ENCODE assay signal across 1 cellular context in the genomic region with DNA sequence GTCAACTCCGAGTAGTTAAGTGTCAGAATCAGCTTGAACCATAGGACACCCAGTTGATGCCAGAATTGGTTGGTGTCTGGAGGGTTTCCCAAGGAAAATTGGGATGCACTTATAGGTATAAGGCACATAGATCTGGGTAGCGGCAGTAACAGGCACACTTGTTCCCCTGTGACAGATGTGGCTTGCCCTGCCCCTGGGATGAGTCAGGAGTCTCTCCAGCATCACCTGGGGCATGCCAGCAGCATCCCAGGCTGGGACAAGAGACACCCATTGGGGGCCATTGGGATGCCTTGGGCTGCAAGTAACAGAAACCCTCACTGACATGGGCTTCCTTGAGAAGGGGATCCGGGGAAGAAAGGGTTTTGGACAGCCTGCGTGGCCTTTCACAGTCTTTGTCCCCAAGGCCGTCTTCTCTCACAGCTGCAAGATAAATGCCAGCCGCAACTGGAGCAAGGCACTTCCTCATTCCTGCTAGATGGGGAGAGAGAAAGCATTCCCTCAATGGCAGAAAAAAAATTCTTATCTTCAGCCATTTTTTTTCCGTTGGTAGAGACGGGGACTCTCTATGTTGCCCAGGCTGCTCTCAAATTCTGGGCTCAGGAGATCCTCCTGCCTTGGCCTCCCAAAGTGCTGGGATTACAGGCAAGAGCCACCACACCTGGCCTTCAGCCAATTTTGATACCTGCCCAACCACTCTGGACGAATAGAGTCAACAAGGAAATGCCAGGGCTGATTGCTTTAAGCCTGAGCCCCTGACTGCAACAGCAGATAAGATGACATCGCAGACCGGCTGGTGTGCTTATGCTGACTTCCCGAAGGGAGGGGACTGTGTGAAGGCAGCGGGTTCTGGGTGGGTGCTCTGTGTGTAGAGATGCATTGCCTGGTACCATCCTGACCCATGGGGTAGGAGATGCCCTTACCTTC.
TF ChIP-seq lines count a peak whose summit lies in the region.

No MANE protein-coding gene starts in this region.

TF ChIP-seq in WTC11, 78 proteins besides CTCF, POLR2A, EP300 and RAD21 (continued from another document):
- TF ChIP-seq ARID4B (CRISPR knock-in tag; IDR thresholded peaks at IDR 0.05; ENCODE audit: borderline replicate concordance) = no peak
- TF ChIP-seq E2F5 (CRISPR knock-in tag; IDR thresholded peaks at IDR 0.05) = no peak
- TF ChIP-seq, protein P1, sequence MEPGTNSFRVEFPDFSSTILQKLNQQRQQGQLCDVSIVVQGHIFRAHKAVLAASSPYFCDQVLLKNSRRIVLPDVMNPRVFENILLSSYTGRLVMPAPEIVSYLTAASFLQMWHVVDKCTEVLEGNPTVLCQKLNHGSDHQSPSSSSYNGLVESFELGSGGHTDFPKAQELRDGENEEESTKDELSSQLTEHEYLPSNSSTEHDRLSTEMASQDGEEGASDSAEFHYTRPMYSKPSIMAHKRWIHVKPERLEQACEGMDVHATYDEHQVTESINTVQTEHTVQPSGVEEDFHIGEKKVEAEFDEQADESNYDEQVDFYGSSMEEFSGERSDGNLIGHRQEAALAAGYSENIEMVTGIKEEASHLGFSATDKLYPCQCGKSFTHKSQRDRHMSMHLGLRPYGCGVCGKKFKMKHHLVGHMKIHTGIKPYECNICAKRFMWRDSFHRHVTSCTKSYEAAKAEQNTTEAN (CRISPR knock-in tag; IDR thresholded peaks at IDR 0.05) = no peak
- TF ChIP-seq ZNF219 (CRISPR knock-in tag; IDR thresholded peaks at IDR 0.05; ENCODE audit: borderline replicate concordance) = no peak
- TF ChIP-seq PREB (CRISPR knock-in tag; IDR thresholded peaks at IDR 0.05; ENCODE audit: borderline replicate concordance) = no peak
- TF ChIP-seq STAT6 (CRISPR knock-in tag; conservative IDR thresholded peaks at IDR 0.05; ENCODE audit: low read depth) = no peak
- no peak for TF ChIP-seq ZNF263 (CRISPR knock-in tag; IDR thresholded peaks at IDR 0.05; ENCODE audit: low read depth)
- no peak for TF ChIP-seq RORB (CRISPR knock-in tag; IDR thresholded peaks at IDR 0.05)
